Comparison of ENCODE assay signal across 1 cellular context in the genomic region with DNA sequence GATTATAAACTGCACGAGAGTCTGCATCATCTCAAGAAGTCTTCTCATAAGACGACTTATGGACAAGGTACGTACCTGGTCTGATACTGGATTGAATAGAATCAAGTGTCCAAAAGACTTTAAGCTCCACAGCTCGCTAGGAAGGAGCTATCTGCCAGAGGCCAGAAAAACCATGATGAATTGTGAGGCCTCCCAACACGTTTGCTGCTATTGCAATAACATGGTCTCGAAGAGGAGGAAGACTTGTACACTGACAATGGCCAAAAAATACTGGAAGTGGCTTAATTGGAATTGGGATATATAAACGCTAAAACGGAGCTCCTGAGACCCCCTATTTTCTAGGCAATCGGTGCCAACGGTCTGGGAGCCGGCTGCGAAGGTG.
A peak's percentile ranks its signal among the peaks of the same experiment; 100 is the strongest.
TF ChIP-seq lines count a peak whose summit lies in the region.

No MANE protein-coding gene starts in this region.

TF ChIP-seq in H1, 55 proteins besides CTCF, POLR2A, EP300 and RAD21:
- peak in 1 of 2 experiments; percentile 16; a peak in 1 of 4 replicates for TF ChIP-seq HDAC2 (IDR thresholded peaks at IDR 0.05; ENCODE audit: borderline replicate concordance in 1 of 2, low read depth in 2 of 2, low read length in 2 of 2)
- no peak for TF ChIP-seq BCL11A (IDR thresholded peaks at IDR 0.05; ENCODE audit: low read depth in 2 of 2, low read length in 2 of 2)
- TF ChIP-seq NANOG (IDR thresholded peaks at IDR 0.05; ENCODE audit: insufficient read depth, low read depth, low read length, poor library complexity, severe bottlenecking): no peak
